ENCODE assay signal across 18 cellular contexts in the genomic region with DNA sequence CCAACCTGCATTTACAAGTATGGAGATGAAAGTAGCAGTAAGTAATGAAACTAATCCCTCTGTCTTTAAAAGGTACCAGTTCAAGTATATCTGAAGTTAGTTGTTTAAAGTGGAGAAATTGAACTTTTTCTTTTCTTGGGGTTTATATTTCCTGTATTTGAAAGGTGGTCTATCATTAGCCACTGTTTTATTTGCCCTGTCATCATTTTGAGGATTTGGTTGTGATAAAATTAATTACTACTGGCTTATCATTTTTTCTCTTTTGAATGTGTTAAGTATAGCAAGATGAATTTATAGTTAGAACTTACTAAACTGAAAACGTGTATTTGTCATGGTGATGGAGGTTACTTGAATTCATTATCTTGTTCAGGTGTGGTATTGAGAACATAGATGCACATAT. TPM values are rescaled to one million over a fixed set of nuclear protein-coding genes. Genes with fewer than 3 reads are reported as not detected.
DNase-seq lines count a peak whose midpoint lies in the region; ATAC-seq, FAIRE-seq and TF ChIP-seq lines count a peak whose summit lies in the region.
"Had no signal": no experiment of that assay in that cellular context is flagged by ENCODE, and none has a peak within 500 bp of the region (broad histone marks: within the 10 kb centered on the region; RNA-seq: fewer than 3 reads in every experiment).

No MANE protein-coding gene starts in this region.

- H3K4me1 Mint-ChIP-seq in activated T-cell treated with anti-CD3 and anti-CD28 coated beads, Interleukin-2, amount 50 U/mL, for 72 hours (ENCODE audit: low read depth), result no peaks in the 10 kb centered on the region
- H3K4me1 Mint-ChIP-seq in activated T-cell treated with anti-CD3 and anti-CD28 coated beads, Interleukin-2, amount 50 U/mL, for 4 hours (ENCODE audit: low read depth), result peaks cover 3% of the 10 kb centered on the region
- H3K4me1 Mint-ChIP-seq in CD4-positive, alpha-beta T cell (ENCODE audit: low read depth), result peaks cover 16% of the 10 kb centered on the region
- H3K4me1 Mint-ChIP-seq in memory B cell, result peaks cover 3% of the 10 kb centered on the region

- H3K36me3 ChIP-seq in IMR-90 (ENCODE audit: control insufficient read depth, insufficient read depth, low read length), result peaks cover 35% of the 10 kb centered on the region
- peaks cover 38 to 63% of the 10 kb centered on the region in 2 donors for H3K36me3 ChIP-seq in kidney (ENCODE audit: control insufficient read depth in 1 of 2, insufficient read depth in 2 of 2, low read length in 2 of 2)

- H3K27me3 ChIP-seq in CD4-positive, alpha-beta T cell (ENCODE audit: control insufficient read depth, insufficient read depth, low read length), result no peaks in the 10 kb centered on the region
- no peaks in the 10 kb centered on the region for H3K27me3 ChIP-seq in IMR-90 (ENCODE audit: control insufficient read depth, insufficient read depth, low read length)

- CTCF ChIA-PET in CD4-positive, alpha-beta T cell (lab: Charles Lee), result no interaction called here
- CTCF ChIA-PET in IMR-90 (lab: Yijun Ruan, JAX), result interaction anchor here (0.8 kb wide), 1 partner anchor 177 kb away, joined by 3 read pairs; no protein-coding TSS in a partner anchor

- H3K27ac ChIP-seq in CD4-positive, alpha-beta T cell (ENCODE audit: low read depth, low read length), result no peak overlapping the region
- H3K27ac ChIP-seq in IMR-90 (ENCODE audit: insufficient read depth, low read length) (no peak overlapping the region), kidney (ENCODE audit: low read depth in 2 of 2, low read length in 2 of 2) (no peak overlapping the region)

- intact Hi-C loops in CD4-positive, alpha-beta T cell (cut with DNase I, micrococcal nuclease), result loop anchor here in 1 of 2 experiments (5.0 kb wide), 1 partner anchor 34 kb away; no protein-coding TSS in a partner anchor
- intact Hi-C loops in IMR-90 (cut with micrococcal nuclease), result no loop called here
- intact Hi-C loops in kidney (cut with DNase I), result no loop called here

- H3K14ac ChIP-seq in IMR-90 (replicated peaks; ENCODE audit: low read depth, low read length), result no peak overlapping the region

- TF ChIP-seq RAD21 in IMR-90 (IDR thresholded peaks at IDR 0.05; ENCODE audit: low read length), result no peak

- peaks cover 4% of the 10 kb centered on the region for H3K4me1 ChIP-seq in IMR-90 (ENCODE audit: control insufficient read depth, insufficient read depth, low read length)
- H3K4me1 ChIP-seq in kidney (ENCODE audit: control insufficient read depth in 1 of 2, insufficient read depth in 1 of 2, low read depth in 1 of 2, low read length in 2 of 2), result no peaks in the 10 kb centered on the region
- H3K4me1 ChIP-seq: HAP-1 had no signal

- no peak overlapping the region for H4K5ac ChIP-seq in IMR-90 (ENCODE audit: low read depth, low read length)

- no peak overlapping the region for H3K4me3 Mint-ChIP-seq in activated T-cell treated with anti-CD3 and anti-CD28 coated beads, Interleukin-2, amount 50 U/mL, for 72 hours
- no peak overlapping the region for H3K4me3 Mint-ChIP-seq in activated T-cell treated with anti-CD3 and anti-CD28 coated beads, Interleukin-2, amount 50 U/mL, for 4 hours
- no peak overlapping the region for H3K4me3 Mint-ChIP-seq in CD4-positive, alpha-beta T cell
- H3K4me3 Mint-ChIP-seq in memory B cell, result no peak overlapping the region
- H3K4me3 Mint-ChIP-seq: B cell; CD4-positive, alpha-beta memory T cell had no signal

- H3K23ac ChIP-seq in IMR-90 (ENCODE audit: low read depth, low read length), result no peak overlapping the region

- H3K18ac ChIP-seq in IMR-90 (ENCODE audit: low read depth, low read length), result no peak overlapping the region

- no peak overlapping the region for H2AFZ ChIP-seq in IMR-90 (replicated peaks; ENCODE audit: low read length, poor library complexity)

- no peak overlapping the region for H2BK5ac ChIP-seq in IMR-90 (ENCODE audit: low read depth, low read length, poor library complexity, severe bottlenecking)

- dilution Hi-C loops in IMR-90 (cut with HindIII; ENCODE audit: low sequenced_read_pairs, unreplicated experiment), result no loop called here

- no peak overlapping the region for H2AK5ac ChIP-seq in IMR-90 (ENCODE audit: low read depth, low read length)

- no peak overlapping the region for H4K8ac ChIP-seq in IMR-90 (ENCODE audit: low read depth in 2 of 2, low read length in 2 of 2)

- no peaks in the 10 kb centered on the region for H4K20me1 ChIP-seq in IMR-90 (ENCODE audit: insufficient read depth, low read length)

- no peak for ATAC-seq in activated T-cell treated with anti-CD3 and anti-CD28 coated beads, Interleukin-2, amount 50 U/mL, for 72 hours (replicated peaks in 1 of 2)
- no peak for ATAC-seq in activated T-cell treated with anti-CD3 and anti-CD28 coated beads, Interleukin-2, amount 50 U/mL, for 4 hours
- no peak for ATAC-seq in CD4-positive, alpha-beta T cell (ENCODE audit: poor library complexity)
- no peak for ATAC-seq in IMR-90 (ENCODE audit: low read depth)
- no peak for ATAC-seq in memory B cell (ENCODE audit: low read depth)

- peaks cover 9 to 49% of the 10 kb centered on the region in 2 donors for H3K36me3 Mint-ChIP-seq in activated T-cell treated with anti-CD3 and anti-CD28 coated beads, Interleukin-2, amount 50 U/mL, for 72 hours (ENCODE audit: insufficient read depth in 2 of 2)
- H3K36me3 Mint-ChIP-seq in activated T-cell treated with anti-CD3 and anti-CD28 coated beads, Interleukin-2, amount 50 U/mL, for 4 hours (ENCODE audit: insufficient read depth), result peaks cover 56% of the 10 kb centered on the region
- peaks cover 96% of the 10 kb centered on the region for H3K36me3 Mint-ChIP-seq in CD4-positive, alpha-beta T cell (ENCODE audit: low read depth)
- H3K36me3 Mint-ChIP-seq in memory B cell, result peaks cover 40% of the 10 kb centered on the region

- no peak overlapping the region for H2AK9ac ChIP-seq in IMR-90 (replicated peaks; ENCODE audit: low read depth, low read length, poor library complexity)

- H3K9me3 Mint-ChIP-seq in activated T-cell treated with anti-CD3 and anti-CD28 coated beads, Interleukin-2, amount 50 U/mL, for 72 hours, result no peaks in the 10 kb centered on the region
- H3K9me3 Mint-ChIP-seq in activated T-cell treated with anti-CD3 and anti-CD28 coated beads, Interleukin-2, amount 50 U/mL, for 4 hours, result no peaks in the 10 kb centered on the region
- H3K9me3 Mint-ChIP-seq in CD4-positive, alpha-beta T cell, result no peaks in the 10 kb centered on the region
- no peaks in the 10 kb centered on the region for H3K9me3 Mint-ChIP-seq in memory B cell
- H3K9me3 Mint-ChIP-seq: CD4-positive, alpha-beta memory T cell had no signal

- POLR2A ChIA-PET in CD4-positive, alpha-beta T cell (lab: Charles Lee), result no interaction called here
- POLR2A ChIA-PET in IMR-90 (lab: Charles Lee; ENCODE audit: unreplicated experiment), result no interaction called here

- no peak overlapping the region for H4K91ac ChIP-seq in IMR-90 (ENCODE audit: insufficient read depth, low read depth, low read length)

- peaks cover 24 to 25% of the 10 kb centered on the region in 2 experiments for H3K79me1 ChIP-seq in IMR-90 (ENCODE audit: low read depth in 1 of 2, low read length in 2 of 2)

- in situ Hi-C loops in IMR-90 (cut with MboI; ENCODE audit: low sequenced_read_pairs), result no loop called here

- H3K4me3 ChIP-seq in IMR-90 (ENCODE audit: insufficient read depth, low read depth, low read length) (no peak overlapping the region), kidney (ENCODE audit: low read length in 2 of 2) (no peak overlapping the region)
- H3K4me3 ChIP-seq: HAP-1 had no signal

- H3K27me3 Mint-ChIP-seq in activated T-cell treated with anti-CD3 and anti-CD28 coated beads, Interleukin-2, amount 50 U/mL, for 72 hours (ENCODE audit: low read depth), result no peaks in the 10 kb centered on the region
- H3K27me3 Mint-ChIP-seq in activated T-cell treated with anti-CD3 and anti-CD28 coated beads, Interleukin-2, amount 50 U/mL, for 4 hours (ENCODE audit: low read depth), result no peaks in the 10 kb centered on the region
- H3K27me3 Mint-ChIP-seq in CD4-positive, alpha-beta T cell, result no peaks in the 10 kb centered on the region
- H3K27me3 Mint-ChIP-seq in memory B cell, result no peaks in the 10 kb centered on the region
- H3K27me3 Mint-ChIP-seq: B cell; CD4-positive, alpha-beta memory T cell had no signal

- H3K4ac ChIP-seq in IMR-90 (ENCODE audit: low read depth, low read length), result no peak overlapping the region

- FAIRE-seq in kidney (lab: Jason Lieb, UNC), result no peak
- FAIRE-seq: G401.6, GM12891 had no signal

- H2BK15ac ChIP-seq in IMR-90 (ENCODE audit: low read depth, low read length), result no peak overlapping the region

- H3K27ac Mint-ChIP-seq in activated T-cell treated with anti-CD3 and anti-CD28 coated beads, Interleukin-2, amount 50 U/mL, for 72 hours, result peak overlapping the region; percentile 74
- H3K27ac Mint-ChIP-seq in CD4-positive, alpha-beta T cell, result peak overlapping the region; percentile 40
- H3K27ac Mint-ChIP-seq in memory B cell, result peak overlapping the region; percentile 40
- H3K27ac Mint-ChIP-seq: B cell had no signal

- no peak overlapping the region for H3K56ac ChIP-seq in IMR-90 (ENCODE audit: extremely low read depth, insufficient read depth, low read length)

- whole genome bisulfite sequencing in IMR-90 (ENCODE audit: extremely low coverage in 2 of 2, insufficient read length in 1 of 2), 2 experiments, result no CpG with 5 or more reads among the region's 1 CpG

- no TSS peak for BruUV-seq in IMR-90 (replicated peaks; lab: Mats Ljungman, UMichigan)

- H2BK20ac ChIP-seq in IMR-90 (ENCODE audit: low read depth, low read length), result no peak overlapping the region

- no peak for TF ChIP-seq POLR2A in IMR-90 (IDR thresholded peaks at IDR 0.05; ENCODE audit: low read depth, low read length)

- H3K4me2 ChIP-seq in IMR-90 (ENCODE audit: low read depth, low read length), result no peak overlapping the region

- no peak overlapping the region for H3K9ac ChIP-seq in IMR-90 (ENCODE audit: low read depth, low read length)
- no peak overlapping the region for H3K9ac ChIP-seq in kidney (ENCODE audit: low read length in 2 of 2)

- no peaks in the 10 kb centered on the region for H3K9me3 ChIP-seq in CD4-positive, alpha-beta T cell (ENCODE audit: control insufficient read depth, low read length)
- H3K9me3 ChIP-seq in IMR-90 (ENCODE audit: control insufficient read depth, insufficient read depth, low read length) (no peaks in the 10 kb centered on the region), kidney (ENCODE audit: control insufficient read depth in 1 of 2, low read length in 2 of 2) (no peaks in the 10 kb centered on the region)
- H3K9me3 ChIP-seq: HAP-1 had no signal

- H3K9me1 ChIP-seq in IMR-90 (ENCODE audit: insufficient read depth, low read length), result peaks cover 4% of the 10 kb centered on the region; the same call in 1 of the 2 replicates

- no peak for DNase-seq in activated T-cell treated with anti-CD3 and anti-CD28 coated beads, Interleukin-2, amount 50 U/mL, for 72 hours
- no peak for DNase-seq in activated T-cell treated with anti-CD3 and anti-CD28 coated beads, Interleukin-2, amount 50 U/mL, for 4 hours
- DNase-seq in CD4-positive, alpha-beta T cell, result no peak
- DNase-seq in IMR-90, result no peak
- no peak for DNase-seq in memory B cell (ENCODE audit: low spot score in 2 of 2)
- DNase-seq in kidney, result no peak
- DNase-seq in NCI-H2107 treated with DMSO at 0.1 percent for 48 hours (lab: John Stamatoyannopoulos, UW; ENCODE audit: unreplicated experiment), result no peak
- DNase-seq in NCI-H2227 (lab: John Stamatoyannopoulos, UW; ENCODE audit: unreplicated experiment), result no peak
- DNase-seq: C1 segment of cervical spinal cord; CD4-positive, alpha-beta memory T cell; DMS153; DMS79 treated with DMSO at 0.1 percent for 48 hours; EL; GOT3 had no signal

- H2BK120ac ChIP-seq in IMR-90 (ENCODE audit: low read depth, low read length), result no peak overlapping the region

- no peak for TF ChIP-seq CTCF in CD4-positive, alpha-beta T cell (IDR thresholded peaks at IDR 0.05)
- no peak for TF ChIP-seq CTCF in IMR-90 (conservative IDR thresholded peaks at IDR 0.05; ENCODE audit: low read depth, low read length)
- TF ChIP-seq CTCF in kidney (IDR thresholded peaks at IDR 0.05; ENCODE audit: borderline replicate concordance, extremely low read depth, insufficient read depth), result no peak

RNA-seq across cellular contexts. Expression of gene NCBP1, which starts 25.1 kb away (rescaled TPM):
- total RNA-seq in activated T-cell treated with anti-CD3 and anti-CD28 coated beads, Interleukin-2, amount 50 U/mL, for 72 hours, result 10 to 100 TPM; 24.3 to 25.4 TPM
- total RNA-seq in activated T-cell treated with anti-CD3 and anti-CD28 coated beads, Interleukin-2, amount 50 U/mL, for 4 hours, result 10 to 100 TPM; 48.1 to 50.9 (median 48.1) TPM
- total RNA-seq in CD4-positive, alpha-beta T cell, result 10 to 100 TPM; 50.7 to 53.5 TPM
- 46.4 and 58.3 TPM in 2 replicates for total RNA-seq in IMR-90 (2012; rRNA removed)
- polyA plus RNA-seq in IMR-90 (2012; rRNA removed), result 14.3 and 17.8 TPM in 2 replicates
- polyA plus RNA-seq in IMR-90 (2012; cell fraction: cytosol; rRNA removed), result 4.1 and 4.8 TPM in 2 replicates
- polyA plus RNA-seq in IMR-90 (2012; cell fraction: nucleus; rRNA removed; ENCODE audit: low replicate concordance), result 4.1 and 33.2 TPM in 2 replicates
- 28.5 TPM for total RNA-seq in kidney
- 15.1 TPM for polyA plus RNA-seq in kidney (ENCODE audit: insufficient read depth, low read depth, low replicate concordance)

RNA-seq across cellular contexts. Expression of gene TSTD2, which starts 25.5 kb away (rescaled TPM):
- 10 to 100 TPM; 18.7 to 23.3 TPM for total RNA-seq in activated T-cell treated with anti-CD3 and anti-CD28 coated beads, Interleukin-2, amount 50 U/mL, for 72 hours
- total RNA-seq in activated T-cell treated with anti-CD3 and anti-CD28 coated beads, Interleukin-2, amount 50 U/mL, for 4 hours, result 10 to 100 TPM; 12.8 to 15.1 (median 14.7) TPM
- 10 to 100 TPM; 23.8 to 26.0 TPM for total RNA-seq in CD4-positive, alpha-beta T cell
- total RNA-seq in IMR-90 (2012; rRNA removed), result 16.3 and 18.3 TPM in 2 replicates
- polyA plus RNA-seq in IMR-90 (2012; rRNA removed), result 9.0 and 11.2 TPM in 2 replicates
- polyA plus RNA-seq in IMR-90 (2012; cell fraction: cytosol; rRNA removed), result 2.9 and 3.7 TPM in 2 replicates
- 17.9 and 43.0 TPM in 2 replicates for polyA plus RNA-seq in IMR-90 (2012; cell fraction: nucleus; rRNA removed; ENCODE audit: low replicate concordance)
- total RNA-seq in kidney, result 23.4 TPM
- polyA plus RNA-seq in kidney (ENCODE audit: insufficient read depth, low read depth, low replicate concordance), result 9.0 TPM

RNA-seq across cellular contexts. Expression of gene XPA, which starts 38.4 kb away (rescaled TPM):
- total RNA-seq in activated T-cell treated with anti-CD3 and anti-CD28 coated beads, Interleukin-2, amount 50 U/mL, for 72 hours, result 10 to 100 TPM in 1 of 2 donors, 1 to 10 TPM in 1; 8.8 to 11.1 TPM
- 10 to 100 TPM; 11.3 to 12.6 (median 11.4) TPM for total RNA-seq in activated T-cell treated with anti-CD3 and anti-CD28 coated beads, Interleukin-2, amount 50 U/mL, for 4 hours
- 10 to 100 TPM; 20.2 to 23.3 TPM for total RNA-seq in CD4-positive, alpha-beta T cell
- total RNA-seq in IMR-90 (2012; rRNA removed) (1.4 and 4.4 TPM in 2 replicates), kidney (17.7 TPM)
- polyA plus RNA-seq in IMR-90 (2012; rRNA removed) (1.9 and 2.2 TPM in 2 replicates), kidney (ENCODE audit: insufficient read depth, low read depth, low replicate concordance) (26.3 TPM)
- 1.2 and 1.5 TPM in 2 replicates for polyA plus RNA-seq in IMR-90 (2012; cell fraction: cytosol; rRNA removed)
- 0.65 and 1.9 TPM in 2 replicates for polyA plus RNA-seq in IMR-90 (2012; cell fraction: nucleus; rRNA removed; ENCODE audit: low replicate concordance)
